ENCODE assay signal across 39 cellular contexts in genomic region chr17:6688944-6689343, GRCh38. TPM values are rescaled to one million over a fixed set of nuclear protein-coding genes. Genes with fewer than 3 reads are reported as not detected.
"Had no signal": no experiment of that assay in that cellular context is flagged by ENCODE, and none has a peak within 500 bp of the region (broad histone marks: within the 10 kb centered on the region; RNA-seq: fewer than 3 reads in every experiment).

No MANE protein-coding gene starts in this region.

- H3K4me3 ChIP-seq: MG63 had no signal

- H3K9me3 ChIP-seq: MG63 had no signal

- H3K36me3 ChIP-seq: MG63 had no signal

- H3K27me3 ChIP-seq: MG63 had no signal

- DNase-seq: Kasumi-1, MG63, MM.1S, MV-4-11, NCI-H1048, NCI-H1092, NCI-H1092 treated with DMSO at 0.1 percent for 48 hours, NCI-H1105, NCI-H1105 treated with DMSO at 0.1 percent for 48 hours, NCI-H1417, NCI-H1417 treated with DMSO at 0.1 percent for 48 hours, NCI-H1436, NCI-H1436 treated with DMSO at 0.1 percent for 48 hours, NCI-H146, NCI-H1694, NCI-H1694 treated with DMSO at 0.1 percent for 48 hours, NCI-H187, NCI-H187 treated with DMSO at 0.1 percent for 48 hours, NCI-H1930, NCI-H2029, NCI-H2029 treated with DMSO at 0.1 percent for 48 hours, NCI-H2081, NCI-H2081 treated with DMSO at 0.1 percent for 48 hours, NCI-H2107, NCI-H2171, NCI-H2171 treated with DMSO at 0.1 percent for 48 hours, NCI-H2227 treated with DMSO at 0.1 percent for 48 hours, NCI-H226, NCI-H345, NCI-H446, NCI-H446 treated with DMSO at 0.1 percent for 48 hours, NCI-H510A, NCI-H510A treated with DMSO at 0.1 percent for 48 hours, NCI-H524, NCI-H524 treated with DMSO at 0.1 percent for 48 hours had no signal

RNA-seq across cellular contexts. Expression of gene SLC13A5, which starts 24.2 kb away (rescaled TPM):
- total RNA-seq: LHCN-M2, M059J, MCF 10A, NCI-H460 had no signal
